ENCODE assay signal across 1 cellular context in the genomic region with DNA sequence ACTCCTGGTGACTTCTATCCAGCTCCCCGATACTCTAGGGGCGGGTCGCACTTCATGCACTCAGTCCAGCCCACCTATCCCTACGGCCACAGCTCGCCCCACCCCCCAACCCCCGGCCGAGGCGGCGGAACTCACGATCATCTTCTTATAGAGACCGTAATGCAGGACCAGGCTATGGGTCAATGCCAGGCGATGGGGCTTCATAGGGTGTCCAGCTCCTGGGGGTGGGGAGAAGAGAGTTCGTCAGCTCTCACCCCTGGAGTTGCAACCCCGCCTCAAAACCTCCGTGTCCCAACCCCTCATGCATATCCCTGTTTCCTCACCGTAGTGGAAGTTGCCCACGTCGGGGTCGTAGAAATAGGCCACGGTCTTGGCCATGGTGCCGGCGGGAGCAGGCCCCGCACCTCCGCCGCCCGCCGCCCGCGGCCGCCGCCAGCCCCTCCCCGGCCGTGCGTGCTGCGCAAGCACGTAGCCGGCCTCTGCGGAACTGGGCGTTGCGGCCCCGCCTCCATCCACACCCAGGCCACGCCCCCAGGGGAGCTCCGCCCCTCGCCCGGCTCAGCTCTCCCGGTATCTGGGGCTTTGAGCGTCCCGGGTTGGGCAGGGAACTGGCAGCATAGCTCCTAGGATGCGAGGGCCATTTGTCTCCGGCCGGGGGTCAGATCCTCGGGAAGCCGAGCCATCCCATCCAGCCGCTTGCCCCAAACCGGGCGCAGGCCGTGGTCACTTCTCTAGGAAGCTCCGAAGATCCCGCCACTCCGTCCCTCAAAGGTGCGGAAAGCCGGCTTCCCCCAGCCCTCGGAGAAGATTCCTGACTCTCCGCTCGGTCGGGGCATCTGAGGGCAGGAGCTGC.
TF ChIP-seq lines count a peak whose summit lies in the region.

A gene (minus strand): TSS at position 437 of the 853 bp plus-strand sequence. CDS start 59 bp downstream, at position 378.
A gene with protein sequence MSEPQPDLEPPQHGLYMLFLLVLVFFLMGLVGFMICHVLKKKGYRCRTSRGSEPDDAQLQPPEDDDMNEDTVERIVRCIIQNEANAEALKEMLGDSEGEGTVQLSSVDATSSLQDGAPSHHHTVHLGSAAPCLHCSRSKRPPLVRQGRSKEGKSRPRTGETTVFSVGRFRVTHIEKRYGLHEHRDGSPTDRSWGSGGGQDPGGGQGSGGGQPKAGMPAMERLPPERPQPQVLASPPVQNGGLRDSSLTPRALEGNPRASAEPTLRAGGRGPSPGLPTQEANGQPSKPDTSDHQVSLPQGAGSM (plus strand): TSS at position 585 of the 853 bp plus-strand sequence. CDS start 1,229 bp downstream, outside the sequence.

TF ChIP-seq in HepG2, 621 proteins besides CTCF, POLR2A, EP300 and RAD21 (continues in another document):
- 0 out of 2 replicates have a peak, but pooled peaks have one; percentile 30 for TF ChIP-seq ZSCAN9 (CRISPR knock-in tag; IDR thresholded peaks at IDR 0.05; ENCODE audit: borderline replicate concordance)
- TF ChIP-seq, protein P1, sequence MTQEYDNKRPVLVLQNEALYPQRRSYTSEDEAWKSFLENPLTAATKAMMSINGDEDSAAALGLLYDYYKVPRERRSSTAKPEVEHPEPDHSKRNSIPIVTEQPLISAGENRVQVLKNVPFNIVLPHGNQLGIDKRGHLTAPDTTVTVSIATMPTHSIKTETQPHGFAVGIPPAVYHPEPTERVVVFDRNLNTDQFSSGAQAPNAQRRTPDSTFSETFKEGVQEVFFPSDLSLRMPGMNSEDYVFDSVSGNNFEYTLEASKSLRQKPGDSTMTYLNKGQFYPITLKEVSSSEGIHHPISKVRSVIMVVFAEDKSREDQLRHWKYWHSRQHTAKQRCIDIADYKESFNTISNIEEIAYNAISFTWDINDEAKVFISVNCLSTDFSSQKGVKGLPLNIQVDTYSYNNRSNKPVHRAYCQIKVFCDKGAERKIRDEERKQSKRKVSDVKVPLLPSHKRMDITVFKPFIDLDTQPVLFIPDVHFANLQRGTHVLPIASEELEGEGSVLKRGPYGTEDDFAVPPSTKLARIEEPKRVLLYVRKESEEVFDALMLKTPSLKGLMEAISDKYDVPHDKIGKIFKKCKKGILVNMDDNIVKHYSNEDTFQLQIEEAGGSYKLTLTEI (CRISPR knock-in tag; conservative IDR thresholded peaks at IDR 0.05): no peak
- peak; percentile 84 for TF ChIP-seq HNRNPLL (IDR thresholded peaks at IDR 0.05; ENCODE audit: low read depth, low read length, poor library complexity, severe bottlenecking)
- no peak for TF ChIP-seq SP1 (IDR thresholded peaks at IDR 0.05)
- peak; percentile 90 for TF ChIP-seq SP1 (CRISPR knock-in tag; IDR thresholded peaks at IDR 0.05)
- TF ChIP-seq ZNF768 (CRISPR knock-in tag; IDR thresholded peaks at IDR 0.05): no peak
- TF ChIP-seq ATF7 (IDR thresholded peaks at IDR 0.05): no peak
- no peak; the same call in 1 of the 2 replicates for TF ChIP-seq ATF7 (CRISPR knock-in tag; IDR thresholded peaks at IDR 0.05)
- TF ChIP-seq NONO (IDR thresholded peaks at IDR 0.05): no peak
- TF ChIP-seq NONO (CRISPR knock-in tag; conservative IDR thresholded peaks at IDR 0.05): peak; percentile 81; the same call in 1 of the 2 replicates
- TF ChIP-seq FOXO1 (CRISPR knock-in tag; IDR thresholded peaks at IDR 0.05): no peak
- no peak; the same call in 1 of the 2 replicates for TF ChIP-seq ZNF230 (CRISPR knock-in tag; IDR thresholded peaks at IDR 0.05)
- TF ChIP-seq, protein P2, sequence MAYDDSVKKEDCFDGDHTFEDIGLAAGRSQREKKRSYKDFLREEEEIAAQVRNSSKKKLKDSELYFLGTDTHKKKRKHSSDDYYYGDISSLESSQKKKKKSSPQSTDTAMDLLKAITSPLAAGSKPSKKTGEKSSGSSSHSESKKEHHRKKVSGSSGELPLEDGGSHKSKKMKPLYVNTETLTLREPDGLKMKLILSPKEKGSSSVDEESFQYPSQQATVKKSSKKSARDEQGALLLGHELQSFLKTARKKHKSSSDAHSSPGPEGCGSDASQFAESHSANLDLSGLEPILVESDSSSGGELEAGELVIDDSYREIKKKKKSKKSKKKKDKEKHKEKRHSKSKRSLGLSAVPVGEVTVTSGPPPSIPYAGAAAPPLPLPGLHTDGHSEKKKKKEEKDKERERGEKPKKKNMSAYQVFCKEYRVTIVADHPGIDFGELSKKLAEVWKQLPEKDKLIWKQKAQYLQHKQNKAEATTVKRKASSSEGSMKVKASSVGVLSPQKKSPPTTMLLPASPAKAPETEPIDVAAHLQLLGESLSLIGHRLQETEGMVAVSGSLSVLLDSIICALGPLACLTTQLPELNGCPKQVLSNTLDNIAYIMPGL (CRISPR knock-in tag; IDR thresholded peaks at IDR 0.05; ENCODE audit: borderline replicate concordance in 1 of 2, low read depth in 1 of 2): no peak
- TF ChIP-seq ZSCAN12 (CRISPR knock-in tag; IDR thresholded peaks at IDR 0.05): no peak
- no peak for TF ChIP-seq RELA (CRISPR knock-in tag; IDR thresholded peaks at IDR 0.05)
- TF ChIP-seq, protein P3, sequence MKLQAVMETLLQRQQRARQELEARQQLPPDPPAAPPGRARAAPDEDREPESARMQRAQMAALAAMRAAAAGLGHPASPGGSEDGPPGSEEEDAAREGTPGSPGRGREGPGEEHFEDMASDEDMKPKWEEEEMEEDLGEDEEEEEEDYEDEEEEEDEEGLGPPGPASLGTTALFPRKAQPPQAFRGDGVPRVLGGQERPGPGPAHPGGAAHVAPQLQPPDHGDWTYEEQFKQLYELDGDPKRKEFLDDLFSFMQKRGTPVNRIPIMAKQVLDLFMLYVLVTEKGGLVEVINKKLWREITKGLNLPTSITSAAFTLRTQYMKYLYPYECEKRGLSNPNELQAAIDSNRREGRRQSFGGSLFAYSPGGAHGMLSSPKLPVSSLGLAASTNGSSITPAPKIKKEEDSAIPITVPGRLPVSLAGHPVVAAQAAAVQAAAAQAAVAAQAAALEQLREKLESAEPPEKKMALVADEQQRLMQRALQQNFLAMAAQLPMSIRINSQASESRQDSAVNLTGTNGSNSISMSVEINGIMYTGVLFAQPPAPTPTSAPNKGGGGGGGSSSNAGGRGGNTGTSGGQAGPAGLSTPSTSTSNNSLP (IDR thresholded peaks at IDR 0.05; ENCODE audit: low read depth, low read length): no peak
- peak; percentile 94 for TF ChIP-seq ZFX (CRISPR knock-in tag; IDR thresholded peaks at IDR 0.05; ENCODE audit: low read depth)
- TF ChIP-seq MBD4 (IDR thresholded peaks at IDR 0.05; ENCODE audit: borderline replicate concordance, low read length): no peak
- TF ChIP-seq RARA (CRISPR knock-in tag; IDR thresholded peaks at IDR 0.05): no peak
- TF ChIP-seq KDM5B (CRISPR knock-in tag; IDR thresholded peaks at IDR 0.05; ENCODE audit: borderline replicate concordance): no peak
- TF ChIP-seq, protein P4, sequence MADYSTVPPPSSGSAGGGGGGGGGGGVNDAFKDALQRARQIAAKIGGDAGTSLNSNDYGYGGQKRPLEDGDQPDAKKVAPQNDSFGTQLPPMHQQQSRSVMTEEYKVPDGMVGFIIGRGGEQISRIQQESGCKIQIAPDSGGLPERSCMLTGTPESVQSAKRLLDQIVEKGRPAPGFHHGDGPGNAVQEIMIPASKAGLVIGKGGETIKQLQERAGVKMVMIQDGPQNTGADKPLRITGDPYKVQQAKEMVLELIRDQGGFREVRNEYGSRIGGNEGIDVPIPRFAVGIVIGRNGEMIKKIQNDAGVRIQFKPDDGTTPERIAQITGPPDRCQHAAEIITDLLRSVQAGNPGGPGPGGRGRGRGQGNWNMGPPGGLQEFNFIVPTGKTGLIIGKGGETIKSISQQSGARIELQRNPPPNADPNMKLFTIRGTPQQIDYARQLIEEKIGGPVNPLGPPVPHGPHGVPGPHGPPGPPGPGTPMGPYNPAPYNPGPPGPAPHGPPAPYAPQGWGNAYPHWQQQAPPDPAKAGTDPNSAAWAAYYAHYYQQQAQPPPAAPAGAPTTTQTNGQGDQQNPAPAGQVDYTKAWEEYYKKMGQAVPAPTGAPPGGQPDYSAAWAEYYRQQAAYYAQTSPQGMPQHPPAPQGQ (CRISPR knock-in tag; IDR thresholded peaks at IDR 0.05; ENCODE audit: borderline replicate concordance): no peak
- no peak for TF ChIP-seq ZNF101 (CRISPR knock-in tag; IDR thresholded peaks at IDR 0.05; ENCODE audit: borderline replicate concordance, low read depth)
- TF ChIP-seq, protein P5, sequence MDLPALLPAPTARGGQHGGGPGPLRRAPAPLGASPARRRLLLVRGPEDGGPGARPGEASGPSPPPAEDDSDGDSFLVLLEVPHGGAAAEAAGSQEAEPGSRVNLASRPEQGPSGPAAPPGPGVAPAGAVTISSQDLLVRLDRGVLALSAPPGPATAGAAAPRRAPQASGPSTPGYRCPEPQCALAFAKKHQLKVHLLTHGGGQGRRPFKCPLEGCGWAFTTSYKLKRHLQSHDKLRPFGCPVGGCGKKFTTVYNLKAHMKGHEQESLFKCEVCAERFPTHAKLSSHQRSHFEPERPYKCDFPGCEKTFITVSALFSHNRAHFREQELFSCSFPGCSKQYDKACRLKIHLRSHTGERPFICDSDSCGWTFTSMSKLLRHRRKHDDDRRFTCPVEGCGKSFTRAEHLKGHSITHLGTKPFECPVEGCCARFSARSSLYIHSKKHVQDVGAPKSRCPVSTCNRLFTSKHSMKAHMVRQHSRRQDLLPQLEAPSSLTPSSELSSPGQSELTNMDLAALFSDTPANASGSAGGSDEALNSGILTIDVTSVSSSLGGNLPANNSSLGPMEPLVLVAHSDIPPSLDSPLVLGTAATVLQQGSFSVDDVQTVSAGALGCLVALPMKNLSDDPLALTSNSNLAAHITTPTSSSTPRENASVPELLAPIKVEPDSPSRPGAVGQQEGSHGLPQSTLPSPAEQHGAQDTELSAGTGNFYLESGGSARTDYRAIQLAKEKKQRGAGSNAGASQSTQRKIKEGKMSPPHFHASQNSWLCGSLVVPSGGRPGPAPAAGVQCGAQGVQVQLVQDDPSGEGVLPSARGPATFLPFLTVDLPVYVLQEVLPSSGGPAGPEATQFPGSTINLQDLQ (CRISPR knock-in tag; IDR thresholded peaks at IDR 0.05): 0 out of 2 replicates have a peak, but pooled peaks have one; percentile 27
- no peak for TF ChIP-seq AKAP8 (CRISPR knock-in tag; IDR thresholded peaks at IDR 0.05)
- TF ChIP-seq, protein P6, sequence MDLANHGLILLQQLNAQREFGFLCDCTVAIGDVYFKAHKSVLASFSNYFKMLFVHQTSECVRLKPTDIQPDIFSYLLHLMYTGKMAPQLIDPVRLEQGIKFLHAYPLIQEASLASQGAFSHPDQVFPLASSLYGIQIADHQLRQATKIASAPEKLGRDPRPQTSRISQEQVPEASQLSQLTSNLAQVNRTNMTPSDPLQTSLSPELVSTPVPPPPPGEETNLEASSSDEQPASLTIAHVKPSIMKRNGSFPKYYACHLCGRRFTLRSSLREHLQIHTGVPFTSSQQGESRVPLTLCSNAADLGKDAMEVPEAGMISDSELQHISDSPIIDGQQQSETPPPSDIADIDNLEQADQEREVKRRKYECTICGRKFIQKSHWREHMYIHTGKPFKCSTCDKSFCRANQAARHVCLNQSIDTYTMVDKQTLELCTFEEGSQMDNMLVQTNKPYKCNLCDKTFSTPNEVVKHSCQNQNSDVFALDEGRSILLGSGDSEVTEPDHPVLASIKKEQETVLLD (CRISPR knock-in tag; IDR thresholded peaks at IDR 0.05; ENCODE audit: low read depth): peak; percentile 43; the same call in 1 of the 2 replicates
- no peak for TF ChIP-seq NBN (conservative IDR thresholded peaks at IDR 0.05)
- no peak for TF ChIP-seq MYC (CRISPR knock-in tag; IDR thresholded peaks at IDR 0.05; ENCODE audit: borderline replicate concordance)
- no peak for TF ChIP-seq NRL (CRISPR knock-in tag; IDR thresholded peaks at IDR 0.05; ENCODE audit: borderline replicate concordance)
- TF ChIP-seq, protein P7, sequence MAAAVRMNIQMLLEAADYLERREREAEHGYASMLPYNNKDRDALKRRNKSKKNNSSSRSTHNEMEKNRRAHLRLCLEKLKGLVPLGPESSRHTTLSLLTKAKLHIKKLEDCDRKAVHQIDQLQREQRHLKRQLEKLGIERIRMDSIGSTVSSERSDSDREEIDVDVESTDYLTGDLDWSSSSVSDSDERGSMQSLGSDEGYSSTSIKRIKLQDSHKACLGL (CRISPR knock-in tag; IDR thresholded peaks at IDR 0.05): peak; percentile 18; the same call in 1 of the 2 replicates
- no peak for TF ChIP-seq NFIB (CRISPR knock-in tag; IDR thresholded peaks at IDR 0.05; ENCODE audit: borderline replicate concordance)
- no peak for TF ChIP-seq SIX1 (CRISPR knock-in tag; IDR thresholded peaks at IDR 0.05; ENCODE audit: borderline replicate concordance)
- no peak for TF ChIP-seq REXO4 (CRISPR knock-in tag; IDR thresholded peaks at IDR 0.05; ENCODE audit: borderline replicate concordance)
- TF ChIP-seq, protein P8, sequence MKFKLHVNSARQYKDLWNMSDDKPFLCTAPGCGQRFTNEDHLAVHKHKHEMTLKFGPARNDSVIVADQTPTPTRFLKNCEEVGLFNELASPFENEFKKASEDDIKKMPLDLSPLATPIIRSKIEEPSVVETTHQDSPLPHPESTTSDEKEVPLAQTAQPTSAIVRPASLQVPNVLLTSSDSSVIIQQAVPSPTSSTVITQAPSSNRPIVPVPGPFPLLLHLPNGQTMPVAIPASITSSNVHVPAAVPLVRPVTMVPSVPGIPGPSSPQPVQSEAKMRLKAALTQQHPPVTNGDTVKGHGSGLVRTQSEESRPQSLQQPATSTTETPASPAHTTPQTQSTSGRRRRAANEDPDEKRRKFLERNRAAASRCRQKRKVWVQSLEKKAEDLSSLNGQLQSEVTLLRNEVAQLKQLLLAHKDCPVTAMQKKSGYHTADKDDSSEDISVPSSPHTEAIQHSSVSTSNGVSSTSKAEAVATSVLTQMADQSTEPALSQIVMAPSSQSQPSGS (CRISPR knock-in tag; IDR thresholded peaks at IDR 0.05): no peak
- TF ChIP-seq, protein P9, sequence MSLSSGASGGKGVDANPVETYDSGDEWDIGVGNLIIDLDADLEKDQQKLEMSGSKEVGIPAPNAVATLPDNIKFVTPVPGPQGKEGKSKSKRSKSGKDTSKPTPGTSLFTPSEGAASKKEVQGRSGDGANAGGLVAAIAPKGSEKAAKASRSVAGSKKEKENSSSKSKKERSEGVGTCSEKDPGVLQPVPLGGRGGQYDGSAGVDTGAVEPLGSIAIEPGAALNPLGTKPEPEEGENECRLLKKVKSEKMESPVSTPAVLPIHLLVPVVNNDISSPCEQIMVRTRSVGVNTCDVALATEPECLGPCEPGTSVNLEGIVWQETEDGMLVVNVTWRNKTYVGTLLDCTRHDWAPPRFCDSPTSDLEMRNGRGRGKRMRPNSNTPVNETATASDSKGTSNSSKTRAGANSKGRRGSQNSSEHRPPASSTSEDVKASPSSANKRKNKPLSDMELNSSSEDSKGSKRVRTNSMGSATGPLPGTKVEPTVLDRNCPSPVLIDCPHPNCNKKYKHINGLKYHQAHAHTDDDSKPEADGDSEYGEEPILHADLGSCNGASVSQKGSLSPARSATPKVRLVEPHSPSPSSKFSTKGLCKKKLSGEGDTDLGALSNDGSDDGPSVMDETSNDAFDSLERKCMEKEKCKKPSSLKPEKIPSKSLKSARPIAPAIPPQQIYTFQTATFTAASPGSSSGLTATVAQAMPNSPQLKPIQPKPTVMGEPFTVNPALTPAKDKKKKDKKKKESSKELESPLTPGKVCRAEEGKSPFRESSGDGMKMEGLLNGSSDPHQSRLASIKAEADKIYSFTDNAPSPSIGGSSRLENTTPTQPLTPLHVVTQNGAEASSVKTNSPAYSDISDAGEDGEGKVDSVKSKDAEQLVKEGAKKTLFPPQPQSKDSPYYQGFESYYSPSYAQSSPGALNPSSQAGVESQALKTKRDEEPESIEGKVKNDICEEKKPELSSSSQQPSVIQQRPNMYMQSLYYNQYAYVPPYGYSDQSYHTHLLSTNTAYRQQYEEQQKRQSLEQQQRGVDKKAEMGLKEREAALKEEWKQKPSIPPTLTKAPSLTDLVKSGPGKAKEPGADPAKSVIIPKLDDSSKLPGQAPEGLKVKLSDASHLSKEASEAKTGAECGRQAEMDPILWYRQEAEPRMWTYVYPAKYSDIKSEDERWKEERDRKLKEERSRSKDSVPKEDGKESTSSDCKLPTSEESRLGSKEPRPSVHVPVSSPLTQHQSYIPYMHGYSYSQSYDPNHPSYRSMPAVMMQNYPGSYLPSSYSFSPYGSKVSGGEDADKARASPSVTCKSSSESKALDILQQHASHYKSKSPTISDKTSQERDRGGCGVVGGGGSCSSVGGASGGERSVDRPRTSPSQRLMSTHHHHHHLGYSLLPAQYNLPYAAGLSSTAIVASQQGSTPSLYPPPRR (CRISPR knock-in tag; IDR thresholded peaks at IDR 0.05; ENCODE audit: borderline replicate concordance): no peak
